32 cellular contexts compared by ENCODE assay signal in genomic region chr10:43067391-43068135, GRCh38. TPM values are rescaled to one million over a fixed set of nuclear protein-coding genes. Genes with fewer than 3 reads are reported as not detected.
"Had no signal": no experiment of that assay in that cellular context is flagged by ENCODE, and none has a peak within 500 bp of the region (broad histone marks: within the 10 kb centered on the region; RNA-seq: fewer than 3 reads in every experiment).

No MANE protein-coding gene starts in this region.

- H3K27ac Mint-ChIP-seq: dendritic cell treated with granulocyte-macrophage colony-stimulating factor and Interleukin-4, amounts not matched to agents 40 ng/mL and 50 ng/mL, for 4 days; endodermal cell; immature natural killer cell; mesothelial cell of epicardium; naive B cell; natural killer cell treated with Interleukin-12 subunit alpha and Interleukin-12 subunit beta and Interleukin-15 and Interleukin-18, amount 100 ng/mL, for 72 hours; stimulated activated effector memory CD8-positive, alpha-beta T cell treated with anti-CD3 and anti-CD28 coated beads, Interleukin-12 subunit alpha, Interleukin-12 subunit beta, amount 100 ng/mL, for 72 hours had no signal

- H3K9me3 Mint-ChIP-seq: dendritic cell treated with granulocyte-macrophage colony-stimulating factor and Interleukin-4, amounts not matched to agents 40 ng/mL and 50 ng/mL, for 4 days; endodermal cell; immature natural killer cell; mesothelial cell of epicardium; naive B cell; natural killer cell treated with Interleukin-12 subunit alpha and Interleukin-12 subunit beta and Interleukin-15 and Interleukin-18, amount 100 ng/mL, for 72 hours; neural crest cell; stimulated activated effector memory CD8-positive, alpha-beta T cell treated with anti-CD3 and anti-CD28 coated beads, Interleukin-12 subunit alpha, Interleukin-12 subunit beta, amount 100 ng/mL, for 72 hours had no signal

- H3K27me3 Mint-ChIP-seq: natural killer cell treated with Interleukin-12 subunit alpha and Interleukin-12 subunit beta and Interleukin-15 and Interleukin-18, amount 100 ng/mL, for 72 hours had no signal

- H3K27me3 ChIP-seq: colonic mucosa, ovary, right lobe of liver, tibial nerve, upper lobe of right lung, vagina had no signal

- H3K36me3 ChIP-seq: colonic mucosa, esophagus muscularis mucosa, ovary, right lobe of liver, thoracic aorta, tibial nerve, upper lobe of right lung, vagina had no signal

- H3K4me3 Mint-ChIP-seq: dendritic cell treated with granulocyte-macrophage colony-stimulating factor and Interleukin-4, amounts not matched to agents 40 ng/mL and 50 ng/mL, for 4 days; endodermal cell; immature natural killer cell; mesothelial cell of epicardium; naive B cell; natural killer cell treated with Interleukin-12 subunit alpha and Interleukin-12 subunit beta and Interleukin-15 and Interleukin-18, amount 100 ng/mL, for 72 hours; neural crest cell; stimulated activated effector memory CD8-positive, alpha-beta T cell treated with anti-CD3 and anti-CD28 coated beads, Interleukin-12 subunit alpha, Interleukin-12 subunit beta, amount 100 ng/mL, for 72 hours had no signal

- H3K4me3 ChIP-seq: colonic mucosa, esophagus muscularis mucosa, mucosa of descending colon, ovary, psoas muscle, right lobe of liver, thoracic aorta, tibial nerve, upper lobe of right lung, vagina had no signal

- H3K4me1 Mint-ChIP-seq: immature natural killer cell; naive B cell; stimulated activated effector memory CD8-positive, alpha-beta T cell treated with anti-CD3 and anti-CD28 coated beads, Interleukin-12 subunit alpha, Interleukin-12 subunit beta, amount 100 ng/mL, for 72 hours had no signal

- H3K27ac ChIP-seq: colonic mucosa, epithelial cell of prostate, esophagus muscularis mucosa, foreskin keratinocyte, ovary, psoas muscle, right lobe of liver, thoracic aorta, tibial nerve, upper lobe of right lung, vagina had no signal

- H3K4me1 ChIP-seq: colonic mucosa, esophagus muscularis mucosa, foreskin keratinocyte, psoas muscle, right lobe of liver, upper lobe of right lung, vagina had no signal

- ATAC-seq: foreskin keratinocyte; mucosa of descending colon; natural killer cell treated with Interleukin-12 subunit alpha and Interleukin-12 subunit beta and Interleukin-15 and Interleukin-18, amount 100 ng/mL, for 72 hours; psoas muscle; right lobe of liver; stimulated activated effector memory CD8-positive, alpha-beta T cell treated with anti-CD3 and anti-CD28 coated beads, Interleukin-12 subunit alpha, Interleukin-12 subunit beta, amount 100 ng/mL, for 72 hours; upper lobe of right lung had no signal

- H3K9me3 ChIP-seq: colonic mucosa, esophagus muscularis mucosa, mucosa of descending colon, ovary, psoas muscle, right lobe of liver, thoracic aorta, tibial nerve, upper lobe of right lung, vagina had no signal

- DNase-seq: central memory CD4-positive, alpha-beta T cell; colonic mucosa; effector CD8-positive, alpha-beta T cell; endodermal cell; foreskin keratinocyte; glutamatergic neuron; hypothalamus; immature natural killer cell; islet precursor cell; mesenchymal stem cell; naive B cell; nucleus accumbens; ovary; right lobe of liver; small intestine; stimulated activated CD4-positive, alpha-beta T cell treated with anti-CD3 and anti-CD28 coated beads, Interleukin-12 subunit alpha, Interleukin-12 subunit beta, amount 100 ng/mL, for 4 hours; stimulated activated CD4-positive, alpha-beta T cell treated with anti-CD3 and anti-CD28 coated beads, Interleukin-2, amount 100 ng/mL, for 24 hours; stimulated activated CD4-positive, alpha-beta T cell treated with anti-CD3 and anti-CD28 coated beads, Interleukin-4, amount 100 ng/mL, for 24 hours; stimulated activated naive CD4-positive, alpha-beta T cell treated with Interleukin-2 at 50 U/mL for 16 hours; upper lobe of right lung had no signal

- H3K36me3 Mint-ChIP-seq: immature natural killer cell; mesothelial cell of epicardium; naive B cell; natural killer cell treated with Interleukin-12 subunit alpha and Interleukin-12 subunit beta and Interleukin-15 and Interleukin-18, amount 100 ng/mL, for 72 hours; stimulated activated effector memory CD8-positive, alpha-beta T cell treated with anti-CD3 and anti-CD28 coated beads, Interleukin-12 subunit alpha, Interleukin-12 subunit beta, amount 100 ng/mL, for 72 hours had no signal

RNA-seq across cellular contexts. Expression of gene RET, which starts 9.3 kb away (rescaled TPM):
- total RNA-seq: natural killer cell treated with Interleukin-12 subunit alpha and Interleukin-12 subunit beta and Interleukin-15 and Interleukin-18, amount 100 ng/mL, for 72 hours had no signal
